1 cellular context compared by ENCODE assay signal in the genomic region with DNA sequence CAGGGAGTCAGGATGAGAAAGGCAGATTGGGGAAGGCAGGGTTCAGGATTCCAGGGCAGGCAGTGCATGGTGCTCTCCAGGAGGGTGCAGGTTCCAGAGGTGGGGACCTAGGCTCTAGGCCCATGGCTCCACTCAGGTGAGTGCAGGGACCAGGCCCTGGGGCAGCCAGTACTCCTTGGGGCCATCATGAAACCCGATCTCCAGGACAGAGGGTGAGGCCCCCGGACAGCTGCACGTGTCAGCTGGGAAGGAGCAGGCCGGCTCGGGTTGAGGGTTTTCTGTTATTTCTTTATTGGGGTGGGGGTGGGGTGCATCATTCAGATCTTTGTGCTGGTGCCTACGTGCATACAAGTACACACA.
TF ChIP-seq lines count a peak whose summit lies in the region.

No MANE protein-coding gene starts in this region.

TF ChIP-seq in K562, 482 proteins besides CTCF, POLR2A, EP300 and RAD21:
- TF ChIP-seq HSF4 (CRISPR knock-in tag; IDR thresholded peaks at IDR 0.05; ENCODE audit: borderline replicate concordance) (no peak), ZNF589 (CRISPR knock-in tag; IDR thresholded peaks at IDR 0.05; ENCODE audit: low read depth) (no peak), E2F6 (IDR thresholded peaks at IDR 0.05; ENCODE audit: borderline replicate concordance in 1 of 2, extremely low read depth in 1 of 2, insufficient read depth in 1 of 2, insufficient read length in 1 of 2, low read depth in 1 of 2, low read length in 1 of 2, poor library complexity in 1 of 2, severe bottlenecking in 1 of 2) (peak in 1 of 2 experiments; percentile 23), DACH1 (IDR thresholded peaks at IDR 0.05; ENCODE audit: partially characterized antibody) (peak; percentile 19), TFAP4 (CRISPR knock-in tag; IDR thresholded peaks at IDR 0.05; ENCODE audit: borderline replicate concordance) (peak; percentile 47; the same call in 1 of the 2 replicates), BHLHE40 (IDR thresholded peaks at IDR 0.05; ENCODE audit: low read length) (peak; percentile 71), RBM39 (optimal IDR thresholded peaks at IDR 0.05; ENCODE audit: low read depth, low read length) (no peak)
TF ChIP-seq in K562: peak in this region for 4.
